8 cellular contexts compared by ENCODE assay signal in genomic region chr22:38981005-38981658, GRCh38. TPM values are rescaled to one million over a fixed set of nuclear protein-coding genes. Genes with fewer than 3 reads are reported as not detected.
A peak's percentile ranks its signal among the peaks of the same experiment; 100 is the strongest.
DNase-seq lines count a peak whose midpoint lies in the region; ATAC-seq and TF ChIP-seq lines count a peak whose summit lies in the region.

No MANE protein-coding gene starts in this region.

- H3K4me1 ChIP-seq in hepatocyte (ENCODE audit: insufficient read depth) = peaks cover 12% of the 10 kb centered on the region

- H3K27ac ChIP-seq in hepatocyte = peak overlapping the region; percentile 60

- H3K9me3 Mint-ChIP-seq in activated T-cell treated with anti-CD3 and anti-CD28 coated beads, Interleukin-2, amount 50 U/mL, for 72 hours = peaks cover under 1 to 7% of the 10 kb centered on the region in 2 donors
- H3K9me3 Mint-ChIP-seq in activated T-cell treated with anti-CD3 and anti-CD28 coated beads, Interleukin-2, amount 50 U/mL, for 4 hours = peaks cover 3% of the 10 kb centered on the region
- H3K9me3 Mint-ChIP-seq in stimulated activated memory B cell treated with anti-CD40 and anti-IgM and Interleukin-4, amounts not matched to agents 10 μg/mL and 1 μg/mL and 100 μg/mL, for 72 hours = no peaks in the 10 kb centered on the region

- 52% methylated on average over 21 of the region's 21 CpGs for whole genome bisulfite sequencing in hepatocyte (ENCODE audit: low lambda C conversion rate, missing lambda C conversion rate)

- no peak overlapping the region for H2AFZ ChIP-seq in hepatocyte

- no peak overlapping the region for H3K4me3 ChIP-seq in hepatocyte

- H3K27me3 Mint-ChIP-seq in activated T-cell treated with anti-CD3 and anti-CD28 coated beads, Interleukin-2, amount 50 U/mL, for 72 hours (ENCODE audit: low read depth) = no peaks in the 10 kb centered on the region
- no peaks in the 10 kb centered on the region for H3K27me3 Mint-ChIP-seq in activated T-cell treated with anti-CD3 and anti-CD28 coated beads, Interleukin-2, amount 50 U/mL, for 4 hours (ENCODE audit: low read depth)
- H3K27me3 Mint-ChIP-seq in T-helper 17 cell = no peaks in the 10 kb centered on the region
- no peaks in the 10 kb centered on the region for H3K27me3 Mint-ChIP-seq in stimulated activated memory B cell treated with anti-CD40 and anti-IgM and Interleukin-4, amounts not matched to agents 10 μg/mL and 1 μg/mL and 100 μg/mL, for 72 hours

- H3K79me2 ChIP-seq in hepatocyte = no peaks in the 10 kb centered on the region

- H3K9me2 ChIP-seq in hepatocyte (replicated peaks; ENCODE audit: insufficient read depth) = no peaks in the 10 kb centered on the region

- TF ChIP-seq CTCF in hepatocyte (IDR thresholded peaks at IDR 0.05; ENCODE audit: poor library complexity) = peak; percentile 40

- H3K36me3 Mint-ChIP-seq in activated T-cell treated with anti-CD3 and anti-CD28 coated beads, Interleukin-2, amount 50 U/mL, for 72 hours (ENCODE audit: insufficient read depth in 2 of 2) = peaks cover 12 to 22% of the 10 kb centered on the region in 2 donors
- no peaks in the 10 kb centered on the region for H3K36me3 Mint-ChIP-seq in activated T-cell treated with anti-CD3 and anti-CD28 coated beads, Interleukin-2, amount 50 U/mL, for 4 hours (ENCODE audit: insufficient read depth)
- no peaks in the 10 kb centered on the region for H3K36me3 Mint-ChIP-seq in T-helper 17 cell (ENCODE audit: low read depth)
- H3K36me3 Mint-ChIP-seq in stimulated activated memory B cell treated with anti-CD40 and anti-IgM and Interleukin-4, amounts not matched to agents 10 μg/mL and 1 μg/mL and 100 μg/mL, for 72 hours = no peaks in the 10 kb centered on the region

- H3K4me3 Mint-ChIP-seq in activated T-cell treated with anti-CD3 and anti-CD28 coated beads, Interleukin-2, amount 50 U/mL, for 72 hours = peak overlapping the region; percentile 87 to 88
- no peak overlapping the region for H3K4me3 Mint-ChIP-seq in activated T-cell treated with anti-CD3 and anti-CD28 coated beads, Interleukin-2, amount 50 U/mL, for 4 hours
- H3K4me3 Mint-ChIP-seq in T-helper 17 cell = peak overlapping the region; percentile 81
- H3K4me3 Mint-ChIP-seq in stimulated activated memory B cell treated with anti-CD40 and anti-IgM and Interleukin-4, amounts not matched to agents 10 μg/mL and 1 μg/mL and 100 μg/mL, for 72 hours = peak overlapping the region; percentile 90

- peak in 1 of 2 donors; percentile 15 for DNase-seq in activated T-cell treated with anti-CD3 and anti-CD28 coated beads, Interleukin-2, amount 50 U/mL, for 72 hours
- no peak for DNase-seq in activated T-cell treated with anti-CD3 and anti-CD28 coated beads, Interleukin-2, amount 50 U/mL, for 4 hours
- DNase-seq in T-helper 17 cell (no peak), hepatocyte (ENCODE audit: low spot score) (peak; percentile 79)
- no peak for DNase-seq in activated CD4-positive, CD25-positive, alpha-beta regulatory T cell (lab: John Stamatoyannopoulos, UW)

- no peak for ATAC-seq in activated T-cell treated with anti-CD3 and anti-CD28 coated beads, Interleukin-2, amount 50 U/mL, for 72 hours (replicated peaks in 1 of 2)
- no peak for ATAC-seq in activated T-cell treated with anti-CD3 and anti-CD28 coated beads, Interleukin-2, amount 50 U/mL, for 4 hours
- ATAC-seq in T-helper 17 cell (no peak), HG03039 (IDR thresholded peaks at IDR 0.05; ENCODE audit: unreplicated experiment) (no peak), HG03432 (IDR thresholded peaks at IDR 0.05; ENCODE audit: unreplicated experiment) (no peak)
- ATAC-seq in stimulated activated memory B cell treated with anti-CD40 and anti-IgM and Interleukin-4, amounts not matched to agents 10 μg/mL and 1 μg/mL and 100 μg/mL, for 72 hours = no peak

- peaks cover 53% of the 10 kb centered on the region for H3K4me1 Mint-ChIP-seq in activated T-cell treated with anti-CD3 and anti-CD28 coated beads, Interleukin-2, amount 50 U/mL, for 72 hours (ENCODE audit: low read depth)
- H3K4me1 Mint-ChIP-seq in activated T-cell treated with anti-CD3 and anti-CD28 coated beads, Interleukin-2, amount 50 U/mL, for 4 hours (ENCODE audit: low read depth) = peaks cover 20% of the 10 kb centered on the region
- peaks cover 17% of the 10 kb centered on the region for H3K4me1 Mint-ChIP-seq in T-helper 17 cell
- peaks cover 31% of the 10 kb centered on the region for H3K4me1 Mint-ChIP-seq in stimulated activated memory B cell treated with anti-CD40 and anti-IgM and Interleukin-4, amounts not matched to agents 10 μg/mL and 1 μg/mL and 100 μg/mL, for 72 hours

- H3K27ac Mint-ChIP-seq in activated T-cell treated with anti-CD3 and anti-CD28 coated beads, Interleukin-2, amount 50 U/mL, for 72 hours = no peak overlapping the region
- peak overlapping the region; percentile 97 for H3K27ac Mint-ChIP-seq in T-helper 17 cell
- H3K27ac Mint-ChIP-seq in stimulated activated memory B cell treated with anti-CD40 and anti-IgM and Interleukin-4, amounts not matched to agents 10 μg/mL and 1 μg/mL and 100 μg/mL, for 72 hours = peak overlapping the region; percentile 88

- H3K4me2 ChIP-seq in hepatocyte = peak overlapping the region; percentile 73

- no peaks in the 10 kb centered on the region for H3K27me3 ChIP-seq in hepatocyte

- H4K20me1 ChIP-seq in hepatocyte (ENCODE audit: insufficient read depth, poor library complexity, severe bottlenecking) = no peaks in the 10 kb centered on the region

- H3K9me3 ChIP-seq in T-helper 17 cell (ENCODE audit: control insufficient read depth, low read length, poor library complexity, severe bottlenecking) (no peaks in the 10 kb centered on the region), hepatocyte (ENCODE audit: low read depth) (no peaks in the 10 kb centered on the region)

- no peaks in the 10 kb centered on the region for H3K36me3 ChIP-seq in hepatocyte (replicated peaks; ENCODE audit: insufficient read depth, low read depth)

RNA-seq across cellular contexts. Expression of gene APOBEC3B, which starts 1.0 kb away (rescaled TPM):
- total RNA-seq in activated T-cell treated with anti-CD3 and anti-CD28 coated beads, Interleukin-2, amount 50 U/mL, for 72 hours = 10 to 100 TPM; 27.1 to 44.7 TPM
- 1 to 10 TPM; 1.1 to 2.1 (median 1.2) TPM for total RNA-seq in activated T-cell treated with anti-CD3 and anti-CD28 coated beads, Interleukin-2, amount 50 U/mL, for 4 hours
- 1 to 10 TPM; 1.2 to 1.5 TPM for total RNA-seq in T-helper 17 cell
- 2.2 TPM in 2 replicates for total RNA-seq in hepatocyte
- 10.5 and 11.0 TPM in 2 replicates for polyA plus RNA-seq in hepatocyte

RNA-seq across cellular contexts. Expression of gene APOBEC3A, which starts 23.7 kb away (rescaled TPM):
- total RNA-seq in activated T-cell treated with anti-CD3 and anti-CD28 coated beads, Interleukin-2, amount 50 U/mL, for 72 hours = under 1 TPM in 1 of 2 donors, not detected in 1; 0.37 TPM
- under 1 TPM in 1 of 3 donors, not detected in 2; 0.13 TPM for total RNA-seq in activated T-cell treated with anti-CD3 and anti-CD28 coated beads, Interleukin-2, amount 50 U/mL, for 4 hours
- total RNA-seq in T-helper 17 cell (1 to 10 TPM in 1 of 2 donors, under 1 TPM in 1; 0.70 to 4.1 TPM), hepatocyte (not detected in 2 replicates)
- polyA plus RNA-seq in hepatocyte = not detected in 2 replicates

RNA-seq across cellular contexts. Expression of gene APOBEC3C, which starts 32.9 kb away (rescaled TPM):
- total RNA-seq in activated T-cell treated with anti-CD3 and anti-CD28 coated beads, Interleukin-2, amount 50 U/mL, for 72 hours = 100 to 1,000 TPM; 143 to 147 TPM
- 10 to 100 TPM; 33.6 to 53.7 (median 51.2) TPM for total RNA-seq in activated T-cell treated with anti-CD3 and anti-CD28 coated beads, Interleukin-2, amount 50 U/mL, for 4 hours
- 10 to 100 TPM; 35.9 to 39.8 TPM for total RNA-seq in T-helper 17 cell
- 7.4 and 8.0 TPM in 2 replicates for total RNA-seq in hepatocyte
- polyA plus RNA-seq in hepatocyte = 36.8 and 56.7 TPM in 2 replicates

RNA-seq across cellular contexts. Expression of gene APOBEC3D, which starts 39.8 kb away (rescaled TPM):
- total RNA-seq in activated T-cell treated with anti-CD3 and anti-CD28 coated beads, Interleukin-2, amount 50 U/mL, for 72 hours = 10 to 100 TPM; 33.9 to 43.0 TPM
- 10 to 100 TPM; 14.3 to 19.4 (median 18.3) TPM for total RNA-seq in activated T-cell treated with anti-CD3 and anti-CD28 coated beads, Interleukin-2, amount 50 U/mL, for 4 hours
- 10 to 100 TPM; 12.2 to 17.6 TPM for total RNA-seq in T-helper 17 cell
- 1.4 and 1.5 TPM in 2 replicates for total RNA-seq in hepatocyte
- polyA plus RNA-seq in hepatocyte = 1.4 and 1.5 TPM in 2 replicates

RNA-seq across cellular contexts. Expression of gene APOBEC3F, which starts 59.5 kb away (rescaled TPM):
- total RNA-seq in activated T-cell treated with anti-CD3 and anti-CD28 coated beads, Interleukin-2, amount 50 U/mL, for 72 hours = 10 to 100 TPM; 44.8 to 49.0 TPM
- 10 to 100 TPM in 1 of 3 donors, 1 to 10 TPM in 2; 8.3 to 12.3 (median 8.7) TPM for total RNA-seq in activated T-cell treated with anti-CD3 and anti-CD28 coated beads, Interleukin-2, amount 50 U/mL, for 4 hours
- total RNA-seq in T-helper 17 cell (10 to 100 TPM; 11.7 to 13.5 TPM), hepatocyte (1.2 and 4.7 TPM in 2 replicates)
- 8.8 and 10.0 TPM in 2 replicates for polyA plus RNA-seq in hepatocyte
